8 cellular contexts compared by ENCODE assay signal in genomic region chr1:234486858-234487830, GRCh38. TPM values are rescaled to one million over a fixed set of nuclear protein-coding genes. Genes with fewer than 3 reads are reported as not detected.
DNase-seq lines count a peak whose midpoint lies in the region; ATAC-seq and TF ChIP-seq lines count a peak whose summit lies in the region.

No MANE protein-coding gene starts in this region.

- H3K4me1 ChIP-seq in SJSA1 (replicated peaks) (peaks cover 17% of the 10 kb centered on the region), mucosa of descending colon (ENCODE audit: low read depth) (no peaks in the 10 kb centered on the region)

- 0 out of 2 replicates have a peak overlapping the region, but pooled peaks have one; percentile 1 for H3K27ac ChIP-seq in SJSA1
- H3K27ac ChIP-seq in dorsolateral prefrontal cortex: peak overlapping the region in 57 of 59 donors; percentile 10 to 87 (median 69)

- TF ChIP-seq POLR2A in lower leg skin (IDR thresholded peaks at IDR 0.05): no peak

- DNase-seq in D341Med (ENCODE audit: low spot score): peak; percentile 58
- DNase-seq in SJSA1 (ENCODE audit: low read depth in 1 of 2, low spot score in 2 of 2): peak in 1 of 2 experiments; percentile 62
- DNase-seq in dorsolateral prefrontal cortex: peak in 5 of 10 donors; percentile 43 to 62 (median 52)
- peak in 1 of 3 donors; percentile 61 for DNase-seq in mucosa of descending colon
- no peak for DNase-seq in H7
- no peak for DNase-seq in lower leg skin (ENCODE audit: low spot score in 2 of 2)

- intact Hi-C loops in dorsolateral prefrontal cortex (cut with DNase I): loop anchor here (5.0 to 10.0 kb wide), 3 partner anchors 235 to 930 kb away; no protein-coding TSS in a partner anchor
- intact Hi-C loops in mucosa of descending colon (cut with DNase I, micrococcal nuclease): loop anchor here in 1 of 2 donors (5.0 kb wide), 1 partner anchor 605 kb away; no protein-coding TSS in a partner anchor
- intact Hi-C loops in lower leg skin (cut with DNase I; ENCODE audit: low total_unique reads): loop anchor here (5.0 to 10.0 kb wide), 2 partner anchors 600 to 928 kb away; no protein-coding TSS in a partner anchor

- H3K9me3 ChIP-seq in SJSA1 (replicated peaks) (no peaks in the 10 kb centered on the region), mucosa of descending colon (no peaks in the 10 kb centered on the region)

- TF ChIP-seq CTCF in dorsolateral prefrontal cortex (IDR thresholded peaks at IDR 0.05 in 54 of 56, conservative IDR thresholded peaks at IDR 0.05 in 2 of 56; ENCODE audit: low read depth in 1 of 56, partially characterized antibody in 56 of 56) (peak; percentile 64 to 89 (median 79)), mucosa of descending colon (IDR thresholded peaks at IDR 0.05) (peak; percentile 18), lower leg skin (IDR thresholded peaks at IDR 0.05) (no peak)

- WGBS in lower leg skin, 2 donors: 28 to 34% methylated on average over 12 of the region's 12 CpGs

- H3K4me3 ChIP-seq in SJSA1 (no peak overlapping the region), dorsolateral prefrontal cortex (peak overlapping the region in 46 of 59 donors; percentile 3 to 55 (median 35)), mucosa of descending colon (no peak overlapping the region), H7 (ENCODE audit: insufficient read depth, low read depth, low read length) (no peak overlapping the region), lower leg skin (ENCODE audit: low read depth, poor library complexity, severe bottlenecking) (no peak overlapping the region)

- H3K36me3 ChIP-seq in SJSA1: no peaks in the 10 kb centered on the region
- H3K36me3 ChIP-seq in mucosa of descending colon (ENCODE audit: low read depth): no peaks in the 10 kb centered on the region
- no peaks in the 10 kb centered on the region for H3K36me3 ChIP-seq in H7 (replicated peaks; ENCODE audit: control insufficient read depth, insufficient read depth, low read length)

- no peaks in the 10 kb centered on the region for H3K27me3 ChIP-seq in SJSA1 (replicated peaks)
- H3K27me3 ChIP-seq in dorsolateral prefrontal cortex: no peaks in the 10 kb centered on the region
- peaks cover 10% of the 10 kb centered on the region for H3K27me3 ChIP-seq in H7 (ENCODE audit: control insufficient read depth, insufficient read depth, low read length)

- ATAC-seq in HG03159 (IDR thresholded peaks at IDR 0.05; ENCODE audit: unreplicated experiment): peak; percentile 49
- ATAC-seq in mucosa of descending colon: peak; percentile 79
- ATAC-seq in HG03135 (IDR thresholded peaks at IDR 0.05; ENCODE audit: unreplicated experiment): no peak

RNA-seq across cellular contexts. Expression of gene TARBP1, which starts 8.2 kb away (rescaled TPM):
- total RNA-seq in SJSA1 (2014; rRNA removed; shearing (Covaris generic)): 18.9 and 21.0 TPM in 2 replicates
- 100 to 1,000 TPM in 34 of 120 experiments, 10 to 100 TPM in 86; 27.7 to 158 (median 75.1) TPM for total RNA-seq in dorsolateral prefrontal cortex
- total RNA-seq in mucosa of descending colon: 10 to 100 TPM; 16.2 to 29.5 (median 23.5) TPM
- 28.7 and 57.5 TPM in 2 replicates for total RNA-seq in H7 (2014; rRNA removed; shearing (Covaris generic))
- total RNA-seq in lower leg skin: 10 to 100 TPM; 13.8 to 23.0 (median 16.3) TPM

Comparison
In these comparisons a context has a peak if more than half of its experiments do, and no peak if none do; other contexts are left out.
1. H3K4me3 ChIP-seq: peak in dorsolateral prefrontal cortex (46 of 59); none in SJSA1 (single experiment), mucosa of descending colon (single experiment), H7 (single experiment) and lower leg skin (single experiment).
2. CTCF ChIP-seq: peak in dorsolateral prefrontal cortex (56 of 56) and mucosa of descending colon (single experiment); none in lower leg skin (0 of 3).